26 cellular contexts compared by ENCODE assay signal in the genomic region with DNA sequence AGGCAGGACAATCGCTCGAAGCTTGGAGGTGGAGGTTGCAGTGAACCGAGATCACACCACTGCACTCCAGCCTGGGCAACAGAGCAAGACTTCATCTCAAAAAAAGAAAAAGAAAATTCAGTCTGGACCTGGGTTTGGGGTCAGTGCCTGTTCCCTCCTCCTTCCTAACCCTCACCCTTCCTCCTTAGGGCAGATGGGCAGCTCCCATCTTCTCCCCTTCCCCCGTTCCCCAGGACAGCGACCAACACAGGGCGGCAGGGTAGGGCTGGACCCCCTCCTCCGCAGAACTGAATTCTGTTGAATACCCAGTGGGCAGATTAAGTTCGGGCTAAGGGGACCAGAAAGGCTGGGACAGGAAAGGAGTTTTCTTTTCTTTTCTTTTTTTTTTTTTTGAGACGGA. TPM values are rescaled to one million over a fixed set of nuclear protein-coding genes. Genes with fewer than 3 reads are reported as not detected.
DNase-seq lines count a peak whose midpoint lies in the region; ATAC-seq, FAIRE-seq and TF ChIP-seq lines count a peak whose summit lies in the region.
"Had no signal": no experiment of that assay in that cellular context is flagged by ENCODE, and none has a peak within 500 bp of the region (broad histone marks: within the 10 kb centered on the region; RNA-seq: fewer than 3 reads in every experiment).

No MANE protein-coding gene starts in this region.

- peaks cover 4 to 27% of the 10 kb centered on the region in 2 experiments; a peak in 3 of 4 replicates for H3K79me2 ChIP-seq in H1 (ENCODE audit: control insufficient read depth in 1 of 2, insufficient read depth in 2 of 2, low read length in 2 of 2)

- POLR2A ChIA-PET in H1 (lab: Charles Lee; ENCODE audit: partially characterized antibody) = interaction anchor here (0.8 to 40.7 kb wide), 7 partner anchors 5 to 85 kb away, joined by 3 to 1250 read pairs (median 4); partner anchors contain the start of genes N4BP3, NHP2 and RMND5B

- H2BK15ac ChIP-seq in H1 (ENCODE audit: low read length) (no peak overlapping the region), neuronal stem cell (ENCODE audit: low read length) (peak overlapping the region; percentile 37)

- H2BK120ac ChIP-seq in H1 (replicated peaks; ENCODE audit: low read depth, low read length) (no peak overlapping the region), neuronal stem cell (ENCODE audit: low read depth, low read length) (no peak overlapping the region)

- TF ChIP-seq POLR2A in H1 (IDR thresholded peaks at IDR 0.05; ENCODE audit: control extremely low read depth in 1 of 2, low read depth in 2 of 2, low read length in 2 of 2) = no peak

- no peak for TF ChIP-seq RAD21 in H1 (IDR thresholded peaks at IDR 0.05 in 1 of 2, conservative IDR thresholded peaks at IDR 0.05 in 1 of 2; ENCODE audit: low read depth in 2 of 2, low read length in 2 of 2)

- H2BK5ac ChIP-seq in H1 (ENCODE audit: low read depth, low read length) (peak overlapping the region; percentile 95), neuronal stem cell (ENCODE audit: low read length) (no peak overlapping the region)

- no peak overlapping the region for H3K56ac ChIP-seq in H1 (replicated peaks; ENCODE audit: insufficient read length, low read depth, low read length)

- FAIRE-seq in H1 (lab: Jason Lieb, UNC) = no peak

- H3K27me3 ChIP-seq in HUES6 (ENCODE audit: control insufficient read depth, insufficient read depth, low read length) (no peaks in the 10 kb centered on the region), H1 (replicated peaks in 1 of 4; ENCODE audit: control insufficient read depth in 3 of 4, extremely low read depth in 1 of 4, insufficient read depth in 3 of 4, low read length in 3 of 4) (no peaks in the 10 kb centered on the region), neuronal stem cell (ENCODE audit: control insufficient read depth in 3 of 3, insufficient read depth in 3 of 3, low read depth in 1 of 3, low read length in 3 of 3) (no peaks in the 10 kb centered on the region)
- H3K27me3 ChIP-seq: cardiac muscle cell, dorsolateral prefrontal cortex, gastroesophageal sphincter, left lung, right atrium auricular region had no signal

- H3K27ac ChIP-seq in HUES6 (ENCODE audit: low read depth, low read length) (peak overlapping the region; percentile 47; the same call in 1 of the 2 replicates), H1 (ENCODE audit: low read depth, low read length) (peak overlapping the region; percentile 62; the same call in 1 of the 2 replicates), neuronal stem cell (replicated peaks; ENCODE audit: low read length) (no peak overlapping the region)

- ATAC-seq in GM21576 (IDR thresholded peaks at IDR 0.05; ENCODE audit: unreplicated experiment) = no peak
- ATAC-seq: gastroesophageal sphincter had no signal

- H3K4me1 Mint-ChIP-seq in activated naive CD4-positive, alpha-beta T cell treated with anti-CD3 and anti-CD28 coated beads, Interleukin-2, amount 10 ng/mL, durations not matched to agents 7 days and 5 days = peaks cover 24% of the 10 kb centered on the region

- H4K20me1 ChIP-seq in H1 (replicated peaks in 1 of 2; ENCODE audit: control insufficient read depth in 1 of 2, insufficient read depth in 2 of 2, low read length in 2 of 2) = no peaks in the 10 kb centered on the region

- no peak overlapping the region for H2BK20ac ChIP-seq in H1 (ENCODE audit: low read length)

- peaks cover 5% of the 10 kb centered on the region for H3K36me3 Mint-ChIP-seq in activated naive CD4-positive, alpha-beta T cell treated with anti-CD3 and anti-CD28 coated beads, Interleukin-2, amount 10 ng/mL, durations not matched to agents 7 days and 5 days

- no peak for TF ChIP-seq EP300 in H1 (IDR thresholded peaks at IDR 0.05; ENCODE audit: borderline replicate concordance in 1 of 2, low read depth in 2 of 2, low read length in 2 of 2)

- peaks cover 6% of the 10 kb centered on the region for H3K79me1 ChIP-seq in H1 (ENCODE audit: low read depth, low read length)
- peaks cover 1% of the 10 kb centered on the region for H3K79me1 ChIP-seq in neuronal stem cell (ENCODE audit: low read depth, low read length)

- peak overlapping the region; percentile 1 for H3K4ac ChIP-seq in H1 (replicated peaks; ENCODE audit: insufficient read length, low read depth, low read length)
- H3K4ac ChIP-seq in neuronal stem cell (ENCODE audit: low read length) = no peak overlapping the region

- no peak for TF ChIP-seq CTCF in H1 (IDR thresholded peaks at IDR 0.05; ENCODE audit: control extremely low read depth in 1 of 3, insufficient read depth in 1 of 3, low read depth in 1 of 3, low read length in 3 of 3)

- H3K27ac Mint-ChIP-seq in activated naive CD4-positive, alpha-beta T cell treated with anti-CD3 and anti-CD28 coated beads, Interleukin-2, amount 10 ng/mL, durations not matched to agents 7 days and 5 days = no peak overlapping the region

- H3K27me3 Mint-ChIP-seq in activated naive CD4-positive, alpha-beta T cell treated with anti-CD3 and anti-CD28 coated beads, Interleukin-2, amount 10 ng/mL, durations not matched to agents 7 days and 5 days = peaks cover 23% of the 10 kb centered on the region
- H3K27me3 Mint-ChIP-seq: activated T-cell treated with anti-CD3 and anti-CD28 coated beads, Interleukin-2, amount 50 U/mL, for 24 hours had no signal

- no peak overlapping the region for H3K14ac ChIP-seq in H1 (ENCODE audit: insufficient read length)
- no peak overlapping the region for H3K14ac ChIP-seq in neuronal stem cell (ENCODE audit: low read length)

- H2AFZ ChIP-seq in H1 (ENCODE audit: low read length) (no peak overlapping the region), neuronal stem cell (ENCODE audit: low read length) (no peak overlapping the region)

- 81% methylated on average over 8 of the region's 9 CpGs; no CpG with 5 or more reads in 1 of the 2 experiments for WGBS in H1 (ENCODE audit: extremely low coverage in 1 of 2, insufficient coverage in 1 of 2, insufficient read length in 1 of 2, insufficient replicate concordance in 2 of 2, low coverage in 1 of 2, low lambda C conversion rate in 2 of 2, missing lambda C conversion rate in 1 of 2), 2 experiments
- no CpG with 5 or more reads among the region's 9 CpGs for WGBS in neuronal stem cell (ENCODE audit: extremely low coverage in 2 of 2, insufficient read length in 2 of 2, insufficient replicate concordance in 1 of 2), 2 donors

- no peak overlapping the region; a peak in 1 of 4 replicates for H3K4me2 ChIP-seq in H1 (ENCODE audit: insufficient read depth in 1 of 2, low read depth in 2 of 2, low read length in 2 of 2)
- H3K4me2 ChIP-seq in neuronal stem cell (ENCODE audit: insufficient read depth, low read length, poor library complexity, severe bottlenecking) = no peak overlapping the region

- no peak for DNase-seq in activated naive CD4-positive, alpha-beta T cell treated with anti-CD3 and anti-CD28 coated beads, Interleukin-2, amount 10 ng/mL, durations not matched to agents 7 days and 5 days
- DNase-seq in activated naive CD4-positive, alpha-beta T cell treated with Interleukin-2 at 50 U/mL for 16 hours = no peak
- DNase-seq in H1 (ENCODE audit: low read depth in 1 of 2, low spot score in 2 of 2) (no peak), neuronal stem cell (ENCODE audit: low spot score) (no peak), iPS-NIHi7 (ENCODE audit: extremely low spot score) (no peak), dedifferentiated amniotic fluid mesenchymal stem cell (ENCODE audit: extremely low spot score) (no peak)
- DNase-seq: activated CD4-positive, alpha-beta T cell treated with anti-CD3 and anti-CD28 coated beads, Interleukin-2, amount 50 U/mL, for 48 hours; activated T-cell treated with anti-CD3 and anti-CD28 coated beads, Interleukin-2, amount 50 U/mL, for 24 hours; dorsolateral prefrontal cortex; GOT3; Karpas-422; NCI-H1048; NCI-H2029; NCI-H446 treated with DMSO at 0.1 percent for 48 hours; occipital lobe; SW 1271 had no signal

- peak overlapping the region; percentile 35 for H3K9ac ChIP-seq in HUES6 (ENCODE audit: low read length)
- H3K9ac ChIP-seq in H1 (replicated peaks in 1 of 4; ENCODE audit: extremely low read depth in 1 of 4, low read depth in 3 of 4, low read length in 3 of 4) = no peak overlapping the region
- H3K9ac ChIP-seq in neuronal stem cell (ENCODE audit: low read depth, low read length, poor library complexity) = no peak overlapping the region

- H3K9me3 Mint-ChIP-seq in activated naive CD4-positive, alpha-beta T cell treated with anti-CD3 and anti-CD28 coated beads, Interleukin-2, amount 10 ng/mL, durations not matched to agents 7 days and 5 days = no peaks in the 10 kb centered on the region
- H3K9me3 Mint-ChIP-seq: activated T-cell treated with anti-CD3 and anti-CD28 coated beads, Interleukin-2, amount 50 U/mL, for 24 hours had no signal

- H3K23me2 ChIP-seq in H1 (ENCODE audit: low read depth, low read length) = peaks cover 5% of the 10 kb centered on the region; the same call in 1 of the 2 replicates

- H2BK12ac ChIP-seq in H1 (ENCODE audit: low read depth, low read length) (no peak overlapping the region; the same call in 1 of the 2 replicates), neuronal stem cell (ENCODE audit: low read length) (peak overlapping the region; percentile 58)

- H3K23ac ChIP-seq in H1 (ENCODE audit: insufficient read length) = no peak overlapping the region
- H3K23ac ChIP-seq in neuronal stem cell (ENCODE audit: low read depth, low read length, poor library complexity) = no peak overlapping the region

- H4K91ac ChIP-seq in H1 (replicated peaks; ENCODE audit: insufficient read length, low read length) (peak overlapping the region; percentile 81), neuronal stem cell (ENCODE audit: low read depth, low read length, poor library complexity) (no peak overlapping the region)

- H4K5ac ChIP-seq in H1 (ENCODE audit: insufficient read length, low read depth, low read length) = peak overlapping the region; percentile 9

- H3K9me3 ChIP-seq in HUES6 (ENCODE audit: control insufficient read depth, insufficient read depth, low read depth, low read length) (no peaks in the 10 kb centered on the region), H1 (ENCODE audit: insufficient read depth in 2 of 2, low read depth in 1 of 2, low read length in 1 of 2) (no peaks in the 10 kb centered on the region), neuronal stem cell (replicated peaks in 1 of 2; ENCODE audit: control insufficient read depth in 2 of 2, insufficient read depth in 1 of 2, low read depth in 1 of 2, low read length in 2 of 2) (no peaks in the 10 kb centered on the region)
- H3K9me3 ChIP-seq: gastroesophageal sphincter, left lung, right atrium auricular region had no signal

- 0 out of 2 replicates have a peak overlapping the region, but pooled peaks have one; percentile 60 for H3K18ac ChIP-seq in H1 (ENCODE audit: extremely low read depth, low read length)
- peak overlapping the region; percentile 48 for H3K18ac ChIP-seq in neuronal stem cell (ENCODE audit: low read length)

- no peak overlapping the region for H3K4me3 ChIP-seq in HUES6 (ENCODE audit: low read depth, low read length)
- no peak overlapping the region for H3K4me3 ChIP-seq in H1 (ENCODE audit: extremely low read depth in 1 of 4, insufficient read depth in 2 of 4, low read depth in 3 of 4, low read length in 4 of 4)
- no peak overlapping the region for H3K4me3 ChIP-seq in neuronal stem cell (ENCODE audit: low read length in 2 of 2)

- peaks cover 38% of the 10 kb centered on the region for H3K4me1 ChIP-seq in HUES6 (ENCODE audit: control insufficient read depth, insufficient read depth, low read length)
- peaks cover 12 to 28% (median 23%) of the 10 kb centered on the region in 4 experiments for H3K4me1 ChIP-seq in H1 (replicated peaks in 1 of 4; ENCODE audit: control insufficient read depth in 3 of 4, insufficient read depth in 4 of 4, low read length in 3 of 4)
- H3K4me1 ChIP-seq in neuronal stem cell (ENCODE audit: control insufficient read depth in 2 of 2, insufficient read depth in 1 of 2, low read depth in 1 of 2, low read length in 2 of 2) = peaks cover 8 to 13% of the 10 kb centered on the region in 2 donors

- peaks cover 13% of the 10 kb centered on the region for H3K36me3 ChIP-seq in HUES6 (ENCODE audit: control insufficient read depth, insufficient read depth, low read length)
- H3K36me3 ChIP-seq in H1 (ENCODE audit: control insufficient read depth in 2 of 4, insufficient read depth in 4 of 4, low read length in 3 of 4) = peaks cover 0 to 11% (median 4%) of the 10 kb centered on the region in 4 experiments; a peak in 3 of 8 replicates
- H3K36me3 ChIP-seq in neuronal stem cell (replicated peaks in 1 of 2; ENCODE audit: control insufficient read depth in 2 of 2, insufficient read depth in 2 of 2, low read length in 2 of 2) = peaks cover 0 to 9% of the 10 kb centered on the region in 2 donors
- H3K36me3 ChIP-seq: cardiac muscle cell had no signal

- H3K4me3 Mint-ChIP-seq in activated naive CD4-positive, alpha-beta T cell treated with anti-CD3 and anti-CD28 coated beads, Interleukin-2, amount 10 ng/mL, durations not matched to agents 7 days and 5 days = peak overlapping the region; percentile 33

- H4K8ac ChIP-seq in H1 (ENCODE audit: extremely low read depth, insufficient read depth, low read length) (no peak overlapping the region), neuronal stem cell (ENCODE audit: low read depth, low read length) (no peak overlapping the region)

- CTCF ChIA-PET in activated naive CD4-positive, alpha-beta T cell treated with anti-CD3 and anti-CD28 coated beads, Interleukin-2, amount 10 ng/mL, durations not matched to agents 7 days and 5 days (lab: Charles Lee) = interaction anchor here (1.6 kb wide), 1 partner anchor 9 kb away, joined by 9 read pairs; no protein-coding TSS in a partner anchor
- CTCF ChIA-PET in H1 (lab: Charles Lee; ENCODE audit: partially characterized antibody) = interaction anchor here (0.8 to 2.1 kb wide), 6 partner anchors 10 to 54 kb away, joined by 3 to 27 read pairs (median 6); no protein-coding TSS in a partner anchor

- H2AK5ac ChIP-seq in H1 (ENCODE audit: low read depth, low read length) = peak overlapping the region; percentile 92; the same call in 1 of the 2 replicates
- H2AK5ac ChIP-seq in neuronal stem cell (ENCODE audit: low read depth, low read length) = peak overlapping the region; percentile 81

RNA-seq across cellular contexts. Expression of gene RMND5B, which starts 1.5 kb away (rescaled TPM):
- total RNA-seq in H1 (2021; fragmentation: NEBNext Ultra II Directional; extraction: Animal tissue kit (Norgen Biotek cat#: 25700)) = 74.6 and 75.9 TPM in 2 replicates
- polyA plus RNA-seq in H1 (2011; rRNA removed) = 90.2 and 106 TPM in 2 replicates
- polyA plus RNA-seq in H1 (2011; cell fraction: cytosol; rRNA removed) = 105 TPM
- polyA plus RNA-seq in H1 (2011; cell fraction: nucleus; rRNA removed) = 153 TPM
- polyA plus RNA-seq in H1 (2012, experiment 1 of 2) = 65.3 to 93.7 TPM (median 87.0 TPM) in 4 replicates
- polyA plus RNA-seq in H1 (2012, experiment 2 of 2) = 74.6 TPM
- 53.0 TPM for polyA plus RNA-seq in H1 (2013, experiment 1 of 2)
- polyA plus RNA-seq in H1 (2013, experiment 2 of 2) = 51.3 TPM
- polyA minus RNA-seq in H1 (2011; rRNA and poly(A)+ RNA removed) = 107 and 109 TPM in 2 replicates
- 52.0 TPM for polyA minus RNA-seq in H1 (2011; cell fraction: cytosol; rRNA and poly(A)+ RNA removed)
- polyA minus RNA-seq in H1 (2011; cell fraction: nucleus; rRNA and poly(A)+ RNA removed) = 71.2 TPM
- 19.2 TPM for polyA plus RNA-seq in neuronal stem cell (2013, experiment 1 of 2)
- polyA plus RNA-seq in neuronal stem cell (2013, experiment 2 of 2) = 19.2 TPM

RNA-seq across cellular contexts. Expression of gene N4BP3, which starts 16.0 kb away (rescaled TPM):
- 36.0 and 39.2 TPM in 2 replicates for total RNA-seq in H1 (2021; fragmentation: NEBNext Ultra II Directional; extraction: Animal tissue kit (Norgen Biotek cat#: 25700))
- 13.1 and 23.4 TPM in 2 replicates for polyA plus RNA-seq in H1 (2011; rRNA removed)
- polyA plus RNA-seq in H1 (2011; cell fraction: cytosol; rRNA removed) = 19.4 TPM
- polyA plus RNA-seq in H1 (2011; cell fraction: nucleus; rRNA removed) = 41.9 TPM
- polyA plus RNA-seq in H1 (2012, experiment 1 of 2) = 16.8 to 24.3 TPM (median 21.3 TPM) in 4 replicates
- polyA plus RNA-seq in H1 (2012, experiment 2 of 2) = 18.5 TPM
- 16.7 TPM for polyA plus RNA-seq in H1 (2013, experiment 1 of 2)
- 15.9 TPM for polyA plus RNA-seq in H1 (2013, experiment 2 of 2)
- polyA minus RNA-seq in H1 (2011; rRNA and poly(A)+ RNA removed) = 13.0 and 17.4 TPM in 2 replicates
- polyA minus RNA-seq in H1 (2011; cell fraction: cytosol; rRNA and poly(A)+ RNA removed) = 22.0 TPM
- 32.8 TPM for polyA minus RNA-seq in H1 (2011; cell fraction: nucleus; rRNA and poly(A)+ RNA removed)
- polyA plus RNA-seq in neuronal stem cell (2013, experiment 1 of 2) = 2.4 TPM
- 2.5 TPM for polyA plus RNA-seq in neuronal stem cell (2013, experiment 2 of 2)

RNA-seq across cellular contexts. Expression of gene NHP2, which starts 24.4 kb away (rescaled TPM):
- 263 and 281 TPM in 2 replicates for total RNA-seq in H1 (2021; fragmentation: NEBNext Ultra II Directional; extraction: Animal tissue kit (Norgen Biotek cat#: 25700))
- 241 and 344 TPM in 2 replicates for polyA plus RNA-seq in H1 (2011; rRNA removed)
- 302 TPM for polyA plus RNA-seq in H1 (2011; cell fraction: cytosol; rRNA removed)
- 166 TPM for polyA plus RNA-seq in H1 (2011; cell fraction: nucleus; rRNA removed)
- polyA plus RNA-seq in H1 (2012, experiment 1 of 2) = 273 to 334 TPM (median 320 TPM) in 4 replicates
- 440 TPM for polyA plus RNA-seq in H1 (2012, experiment 2 of 2)
- polyA plus RNA-seq in H1 (2013, experiment 1 of 2) = 244 TPM
- polyA plus RNA-seq in H1 (2013, experiment 2 of 2) = 251 TPM
- 58.6 and 61.0 TPM in 2 replicates for polyA minus RNA-seq in H1 (2011; rRNA and poly(A)+ RNA removed)
- polyA minus RNA-seq in H1 (2011; cell fraction: cytosol; rRNA and poly(A)+ RNA removed) = 117 TPM
- 80.9 TPM for polyA minus RNA-seq in H1 (2011; cell fraction: nucleus; rRNA and poly(A)+ RNA removed)
- polyA plus RNA-seq in neuronal stem cell (2013, experiment 1 of 2) = 177 TPM
- polyA plus RNA-seq in neuronal stem cell (2013, experiment 2 of 2) = 166 TPM

RNA-seq across cellular contexts. Expression of gene GMCL2, which starts 57.9 kb away (rescaled TPM):
- 0.13 TPM in 1 of 2 replicates, not detected in the other for total RNA-seq in H1 (2021; fragmentation: NEBNext Ultra II Directional; extraction: Animal tissue kit (Norgen Biotek cat#: 25700))
- not detected in 2 replicates for polyA plus RNA-seq in H1 (2011; rRNA removed)
- polyA plus RNA-seq in H1 (2011; cell fraction: cytosol; rRNA removed) = not detected
- 0.06 TPM for polyA plus RNA-seq in H1 (2011; cell fraction: nucleus; rRNA removed)
- polyA plus RNA-seq in H1 (2012, experiment 1 of 2) = not detected in 4 replicates
- polyA plus RNA-seq in H1 (2012, experiment 2 of 2) = not detected
- polyA plus RNA-seq in H1 (2013, experiment 1 of 2) = not detected
- not detected for polyA plus RNA-seq in H1 (2013, experiment 2 of 2)
- polyA minus RNA-seq in H1 (2011; rRNA and poly(A)+ RNA removed) = not detected in 2 replicates
- polyA minus RNA-seq in H1 (2011; cell fraction: cytosol; rRNA and poly(A)+ RNA removed) = not detected
- not detected for polyA minus RNA-seq in H1 (2011; cell fraction: nucleus; rRNA and poly(A)+ RNA removed)
- not detected for polyA plus RNA-seq in neuronal stem cell (2013, experiment 1 of 2)
- not detected for polyA plus RNA-seq in neuronal stem cell (2013, experiment 2 of 2)
- total RNA-seq: cardiac muscle cell, gastroesophageal sphincter, HT-29, left lung, occipital lobe, right atrium auricular region, temporal lobe had no signal
- polyA plus RNA-seq: adipose tissue, cardiac muscle cell, esophagus had no signal
